In the genomic region with DNA sequence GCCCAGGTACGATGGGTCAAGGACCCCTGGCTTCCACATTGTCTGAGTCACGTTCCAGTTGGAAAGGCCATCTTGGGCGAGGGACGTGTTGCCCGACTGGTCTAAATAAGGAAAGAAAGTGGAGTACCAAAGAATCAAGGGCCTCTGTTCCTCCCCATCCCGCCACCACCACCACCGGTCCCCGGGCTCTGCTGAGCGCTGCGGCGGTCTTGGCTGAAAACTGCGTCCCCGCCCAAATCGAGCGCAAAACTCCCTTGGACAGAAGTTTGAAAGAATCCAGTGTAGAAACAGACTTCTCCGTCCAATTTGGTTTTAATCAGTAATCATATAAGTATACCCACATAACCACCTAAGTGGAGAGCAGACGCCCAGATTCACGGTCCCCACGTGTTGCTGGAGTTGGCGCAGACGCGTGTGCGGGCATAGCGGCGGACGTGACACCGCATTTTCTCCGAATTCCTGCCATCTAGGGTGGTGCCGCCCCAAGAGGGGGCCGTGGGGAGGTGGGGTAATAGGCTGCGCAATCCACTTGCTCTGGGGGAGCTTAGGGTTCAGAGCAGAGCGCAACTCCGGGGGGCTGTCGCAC, we compare ENCODE assay signal across 8 cellular contexts.
A peak's percentile ranks its signal among the peaks of the same experiment; 100 is the strongest.
DNase-seq lines count a peak whose midpoint lies in the region; ATAC-seq lines count a peak whose summit lies in the region.

No MANE protein-coding gene starts in this region.

- peaks cover 5% of the 10 kb centered on the region for H3K9me3 ChIP-seq in iPS-20b (ENCODE audit: insufficient read depth, low read depth, low read length)

- peak overlapping the region; percentile 55; the same call in 1 of the 2 replicates for H3K9ac ChIP-seq in iPS-20b (ENCODE audit: low read depth, low read length)

- peaks cover 99% of the 10 kb centered on the region for H3K27me3 Mint-ChIP-seq in activated naive CD4-positive, alpha-beta T cell treated with anti-CD3 and anti-CD28 coated beads, Interleukin-2, amount 10 ng/mL, durations not matched to agents 7 days and 5 days

- H3K27ac ChIP-seq in iPS-20b (ENCODE audit: low read length) (no peak overlapping the region), temporal lobe (ENCODE audit: low read depth, low read length) (peak overlapping the region; percentile 36)

- peaks cover 92% of the 10 kb centered on the region for H3K27me3 ChIP-seq in iPS-20b (ENCODE audit: insufficient read depth, low read length)

- peaks cover 49% of the 10 kb centered on the region for H3K4me1 Mint-ChIP-seq in activated naive CD4-positive, alpha-beta T cell treated with anti-CD3 and anti-CD28 coated beads, Interleukin-2, amount 10 ng/mL, durations not matched to agents 7 days and 5 days

- H3K36me3 ChIP-seq in iPS-20b (ENCODE audit: insufficient read depth, low read depth, low read length) = no peaks in the 10 kb centered on the region

- no peaks in the 10 kb centered on the region for H3K9me3 Mint-ChIP-seq in activated naive CD4-positive, alpha-beta T cell treated with anti-CD3 and anti-CD28 coated beads, Interleukin-2, amount 10 ng/mL, durations not matched to agents 7 days and 5 days

- CTCF ChIA-PET in activated naive CD4-positive, alpha-beta T cell treated with anti-CD3 and anti-CD28 coated beads, Interleukin-2, amount 10 ng/mL, durations not matched to agents 7 days and 5 days (lab: Charles Lee) = no interaction called here

- H3K4me3 Mint-ChIP-seq in activated naive CD4-positive, alpha-beta T cell treated with anti-CD3 and anti-CD28 coated beads, Interleukin-2, amount 10 ng/mL, durations not matched to agents 7 days and 5 days = peak overlapping the region; percentile 45

- H3K4me3 ChIP-seq in iPS-20b (ENCODE audit: low read length) = peak overlapping the region; percentile 81

- peaks cover 8% of the 10 kb centered on the region for H3K36me3 Mint-ChIP-seq in activated naive CD4-positive, alpha-beta T cell treated with anti-CD3 and anti-CD28 coated beads, Interleukin-2, amount 10 ng/mL, durations not matched to agents 7 days and 5 days

- no peak for DNase-seq in activated naive CD4-positive, alpha-beta T cell treated with anti-CD3 and anti-CD28 coated beads, Interleukin-2, amount 10 ng/mL, durations not matched to agents 7 days and 5 days
- no peak for DNase-seq in activated naive CD4-positive, alpha-beta T cell treated with anti-CD3 and anti-CD28 coated beads, Interleukin-2, amount 50 U/mL, for 16 hours
- DNase-seq in activated T-cell treated with anti-CD3 and anti-CD28 coated beads, Interleukin-2, amount 50 U/mL, for 48 hours = peak; percentile 43 to 48

- H3K27ac Mint-ChIP-seq in activated naive CD4-positive, alpha-beta T cell treated with anti-CD3 and anti-CD28 coated beads, Interleukin-2, amount 10 ng/mL, durations not matched to agents 7 days and 5 days = peak overlapping the region; percentile 69

- ATAC-seq in HG03342 (IDR thresholded peaks at IDR 0.05; ENCODE audit: unreplicated experiment) = no peak
- no peak for ATAC-seq in HG03280 (IDR thresholded peaks at IDR 0.05; ENCODE audit: unreplicated experiment)
- no peak for ATAC-seq in HG03439 (IDR thresholded peaks at IDR 0.05; ENCODE audit: unreplicated experiment)

- peaks cover 6% of the 10 kb centered on the region; the same call in 1 of the 2 replicates for H3K4me1 ChIP-seq in iPS-20b (ENCODE audit: insufficient read depth, low read length)

Comparison
In these comparisons a context has a peak if more than half of its experiments do, and no peak if none do; other contexts are left out.
1. DNase-seq: peak in activated T-cell treated with anti-CD3 and anti-CD28 coated beads, Interleukin-2, amount 50 U/mL, for 48 hours (2 of 2); none in activated naive CD4-positive, alpha-beta T cell treated with anti-CD3 and anti-CD28 coated beads, Interleukin-2, amount 10 ng/mL, durations not matched to agents 7 days and 5 days (single experiment) and activated naive CD4-positive, alpha-beta T cell treated with anti-CD3 and anti-CD28 coated beads, Interleukin-2, amount 50 U/mL, for 16 hours (single experiment).